Comparison of ENCODE assay signal across 1 cellular context in genomic region chr17:55343114-55343513, GRCh38.
TF ChIP-seq lines count a peak whose summit lies in the region.

No MANE protein-coding gene starts in this region.

TF ChIP-seq in GM23338, 12 proteins besides CTCF, POLR2A, EP300 and RAD21 (continued from another document):
- TF ChIP-seq JUNB (IDR thresholded peaks at IDR 0.05; ENCODE audit: unreplicated experiment) (no peak), CREB1 (CRISPR knock-in tag; IDR thresholded peaks at IDR 0.05; ENCODE audit: low read depth) (no peak), EZH2 (IDR thresholded peaks at IDR 0.05; ENCODE audit: low read depth, unreplicated experiment) (no peak), NANOG (IDR thresholded peaks at IDR 0.05; ENCODE audit: borderline replicate concordance) (no peak), ZNF462 (CRISPR knock-in tag; IDR thresholded peaks at IDR 0.05) (no peak), ZNF331 (CRISPR knock-in tag; IDR thresholded peaks at IDR 0.05; ENCODE audit: low read depth) (no peak)
TF ChIP-seq in GM23338: peak in this region for 0.
